ENCODE assay signal across 9 cellular contexts in genomic region chr5:137619191-137619870, GRCh38.
DNase-seq lines count a peak whose midpoint lies in the region; TF ChIP-seq lines count a peak whose summit lies in the region.
"Had no signal": no experiment of that assay in that cellular context is flagged by ENCODE, and none has a peak within 500 bp of the region (broad histone marks: within the 10 kb centered on the region; RNA-seq: fewer than 3 reads in every experiment).

No MANE protein-coding gene starts in this region.

- no peaks in the 10 kb centered on the region for H3K9me3 ChIP-seq in SJCRH30 (replicated peaks)
- no peaks in the 10 kb centered on the region for H3K9me3 ChIP-seq in thyroid gland
- H3K9me3 ChIP-seq in Peyer's patch, result no peaks in the 10 kb centered on the region

- H3K4me1 ChIP-seq in SJCRH30 (no peaks in the 10 kb centered on the region), thyroid gland (peaks cover 12 to 13% of the 10 kb centered on the region in 2 donors), Peyer's patch (no peaks in the 10 kb centered on the region)

- TF ChIP-seq POLR2A in thyroid gland (IDR thresholded peaks at IDR 0.05) (no peak), Peyer's patch (IDR thresholded peaks at IDR 0.05) (no peak)

- H3K27me3 ChIP-seq in SJCRH30 (no peaks in the 10 kb centered on the region; the same call in 1 of the 2 replicates), thyroid gland (no peaks in the 10 kb centered on the region), Peyer's patch (no peaks in the 10 kb centered on the region)

- no peak overlapping the region for H3K27ac ChIP-seq in SJCRH30
- no peak overlapping the region for H3K27ac ChIP-seq in thyroid gland
- H3K27ac ChIP-seq in Peyer's patch, result no peak overlapping the region

- no peak overlapping the region for H3K4me3 ChIP-seq in SJCRH30
- no peak overlapping the region for H3K4me3 ChIP-seq in thyroid gland (replicated peaks in 1 of 3)
- H3K4me3 ChIP-seq in Peyer's patch, result no peak overlapping the region

- intact Hi-C loops in head of caudate nucleus (cut with DNase I), result no loop called here
- intact Hi-C loops in thyroid gland (cut with DNase I), result no loop called here

- no peak for TF ChIP-seq CTCF in thyroid gland (IDR thresholded peaks at IDR 0.05)
- TF ChIP-seq CTCF in Peyer's patch (IDR thresholded peaks at IDR 0.05), result no peak

- H3K36me3 ChIP-seq in SJCRH30 (no peaks in the 10 kb centered on the region), thyroid gland (no peaks in the 10 kb centered on the region), Peyer's patch (no peaks in the 10 kb centered on the region)

- DNase-seq in HT1080 (ENCODE audit: low read depth), result peak; percentile 52
- DNase-seq in SJCRH30, result peak; percentile 36 to 58
- peak; percentile 26 to 84 (median 58) for DNase-seq in head of caudate nucleus
- peak; percentile 69 to 83 for DNase-seq in thyroid gland
- no peak for DNase-seq in stimulated activated CD4-positive, alpha-beta T cell treated with anti-CD3 and anti-CD28 coated beads, Interleukin-15, amount 100 ng/mL, for 24 hours
- no peak for DNase-seq in Peyer's patch
- DNase-seq in NCI-H1436 (lab: John Stamatoyannopoulos, UW), result no peak
- DNase-seq: activated T-cell treated with anti-CD3 and anti-CD28 coated beads, Interleukin-2, amount 50 U/mL, for 4 hours; MM.1S had no signal

- 54 to 63% methylated on average over 12 of the region's 12 CpGs for WGBS in thyroid gland, 2 donors

Comparison
In these comparisons a context has a peak if more than half of its experiments do, and no peak if none do; other contexts are left out.
1. DNase-seq: peak in HT1080 (single experiment), SJCRH30 (2 of 2), head of caudate nucleus (42 of 42) and thyroid gland (2 of 2); none in stimulated activated CD4-positive, alpha-beta T cell treated with anti-CD3 and anti-CD28 coated beads, Interleukin-15, amount 100 ng/mL, for 24 hours (single experiment), Peyer's patch (0 of 3) and NCI-H1436 (single experiment).